In the genomic region with DNA sequence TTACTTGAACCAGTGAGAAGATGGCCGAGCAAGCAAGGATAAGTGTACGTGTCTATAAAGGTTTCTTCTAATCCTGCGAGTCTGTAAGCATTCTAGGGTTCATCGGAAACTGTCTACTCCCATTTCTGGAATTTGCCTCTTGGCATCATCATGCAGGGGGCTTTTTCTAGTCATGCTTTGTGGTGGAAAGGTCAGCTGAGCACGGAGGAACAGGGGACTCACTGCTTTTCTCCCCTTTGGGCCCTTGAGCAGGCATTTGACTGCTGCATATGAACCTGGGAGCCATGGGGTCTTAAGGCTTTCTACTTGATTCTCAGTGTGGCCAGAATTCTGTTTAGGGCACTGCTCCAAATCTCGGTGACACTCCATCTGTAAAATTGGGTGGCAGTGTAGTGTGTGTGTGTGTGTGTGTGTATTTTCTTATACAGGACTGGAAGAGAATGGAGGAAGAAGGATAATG, we compare ENCODE assay signal across 22 cellular contexts.
DNase-seq lines count a peak whose midpoint lies in the region; ATAC-seq, FAIRE-seq and TF ChIP-seq lines count a peak whose summit lies in the region.
"Had no signal": no experiment of that assay in that cellular context is flagged by ENCODE, and none has a peak within 500 bp of the region (broad histone marks: within the 10 kb centered on the region; RNA-seq: fewer than 3 reads in every experiment).

No MANE protein-coding gene starts in this region.

- peaks cover 99% of the 10 kb centered on the region for H3K79me2 ChIP-seq in hepatocyte

- no peaks in the 10 kb centered on the region for H3K27me3 ChIP-seq in hepatocyte
- no peaks in the 10 kb centered on the region for H3K27me3 ChIP-seq in gastrocnemius medialis

- WGBS in hepatocyte (ENCODE audit: low lambda C conversion rate, missing lambda C conversion rate): 68% methylated on average over 6 of the region's 6 CpGs

- H3K9me3 ChIP-seq in hepatocyte (ENCODE audit: low read depth): no peaks in the 10 kb centered on the region
- no peaks in the 10 kb centered on the region for H3K9me3 ChIP-seq in gastrocnemius medialis
- H3K9me3 ChIP-seq: heart right ventricle had no signal

- ATAC-seq in gastrocnemius medialis: no peak
- ATAC-seq: Panc1 had no signal

- H3K4me1 ChIP-seq in hepatocyte (ENCODE audit: insufficient read depth) (peaks cover 8% of the 10 kb centered on the region), gastrocnemius medialis (peaks cover 82 to 83% of the 10 kb centered on the region in 2 donors)

- H3K27ac ChIP-seq in hepatocyte: peak overlapping the region; percentile 64
- peak overlapping the region in 3 of 4 donors; percentile 23 to 48 (median 41) for H3K27ac ChIP-seq in gastrocnemius medialis
- H3K27ac ChIP-seq: SK-N-MC had no signal

- FAIRE-seq in GM12892 (lab: Jason Lieb, UNC): peak; percentile 46
- FAIRE-seq: G401.6 had no signal

- no peak overlapping the region for H3K4me3 ChIP-seq in hepatocyte
- H3K4me3 ChIP-seq in gastrocnemius medialis: no peak overlapping the region
- H3K4me3 ChIP-seq: heart right ventricle, lung, SK-N-MC had no signal

- no peaks in the 10 kb centered on the region for H3K9me2 ChIP-seq in hepatocyte (replicated peaks; ENCODE audit: insufficient read depth)

- in situ Hi-C loops in gastrocnemius medialis (cut with MboI; ENCODE audit: low sequenced_read_pairs in 4 of 4): no loop called here

- TF ChIP-seq CTCF in hepatocyte (IDR thresholded peaks at IDR 0.05; ENCODE audit: poor library complexity): no peak
- TF ChIP-seq CTCF in gastrocnemius medialis (IDR thresholded peaks at IDR 0.05 in 4 of 5, conservative IDR thresholded peaks at IDR 0.05 in 1 of 5): no peak

- H3K36me3 ChIP-seq in hepatocyte (replicated peaks; ENCODE audit: insufficient read depth, low read depth) (no peaks in the 10 kb centered on the region), gastrocnemius medialis (no peaks in the 10 kb centered on the region)
- H3K36me3 ChIP-seq: heart right ventricle had no signal

- peak overlapping the region; percentile 37 for H3K4me2 ChIP-seq in hepatocyte

- H2AFZ ChIP-seq in hepatocyte: no peak overlapping the region
- H2AFZ ChIP-seq: parathyroid adenoma had no signal

- TF ChIP-seq POLR2A in GM12892 (IDR thresholded peaks at IDR 0.05; ENCODE audit: low read depth, low read length) (no peak), gastrocnemius medialis (IDR thresholded peaks at IDR 0.05) (no peak)

- DNase-seq in GM12892 (ENCODE audit: insufficient read length) (no peak), amniotic epithelial cell (ENCODE audit: low read depth) (peak; percentile 29), hepatocyte (ENCODE audit: low spot score) (no peak), gastrocnemius medialis (no peak), NCI-H1417 (lab: John Stamatoyannopoulos, UW) (no peak), hepatic stellate cell (ENCODE audit: low spot score) (no peak), T-helper 2 cell (no peak)
- no peak for DNase-seq in activated T-cell treated with anti-CD3 and anti-CD28 coated beads, Interleukin-2, amount 50 U/mL, for 1 hour
- DNase-seq: activated CD4-positive, alpha-beta T cell treated with anti-CD3 and anti-CD28 coated beads, Interleukin-2, amount 50 U/mL, for 4 hours; activated gamma-delta T cell; amygdala; CD4-positive, CD25-positive, alpha-beta regulatory T cell; effector memory CD4-positive, alpha-beta T cell; heart right ventricle; NCI-H1694 treated with DMSO at 0.1 percent for 48 hours; stimulated activated CD4-positive, alpha-beta T cell treated with anti-CD3 and anti-CD28 coated beads, Interleukin-1b, Interleukin-23, amount 100 ng/mL, for 48 hours; stimulated activated naive B cell treated with anti-CD40 and anti-IgM and Interleukin-4, amounts not matched to agents 10 μg/mL and 1 μg/mL and 100 μg/mL, for 72 hours had no signal

- intact Hi-C loops in gastrocnemius medialis (cut with DNase I; ENCODE audit: low total_unique reads): no loop called here

- peaks cover 8% of the 10 kb centered on the region for H4K20me1 ChIP-seq in hepatocyte (ENCODE audit: insufficient read depth, poor library complexity, severe bottlenecking)
